In the genomic region with DNA sequence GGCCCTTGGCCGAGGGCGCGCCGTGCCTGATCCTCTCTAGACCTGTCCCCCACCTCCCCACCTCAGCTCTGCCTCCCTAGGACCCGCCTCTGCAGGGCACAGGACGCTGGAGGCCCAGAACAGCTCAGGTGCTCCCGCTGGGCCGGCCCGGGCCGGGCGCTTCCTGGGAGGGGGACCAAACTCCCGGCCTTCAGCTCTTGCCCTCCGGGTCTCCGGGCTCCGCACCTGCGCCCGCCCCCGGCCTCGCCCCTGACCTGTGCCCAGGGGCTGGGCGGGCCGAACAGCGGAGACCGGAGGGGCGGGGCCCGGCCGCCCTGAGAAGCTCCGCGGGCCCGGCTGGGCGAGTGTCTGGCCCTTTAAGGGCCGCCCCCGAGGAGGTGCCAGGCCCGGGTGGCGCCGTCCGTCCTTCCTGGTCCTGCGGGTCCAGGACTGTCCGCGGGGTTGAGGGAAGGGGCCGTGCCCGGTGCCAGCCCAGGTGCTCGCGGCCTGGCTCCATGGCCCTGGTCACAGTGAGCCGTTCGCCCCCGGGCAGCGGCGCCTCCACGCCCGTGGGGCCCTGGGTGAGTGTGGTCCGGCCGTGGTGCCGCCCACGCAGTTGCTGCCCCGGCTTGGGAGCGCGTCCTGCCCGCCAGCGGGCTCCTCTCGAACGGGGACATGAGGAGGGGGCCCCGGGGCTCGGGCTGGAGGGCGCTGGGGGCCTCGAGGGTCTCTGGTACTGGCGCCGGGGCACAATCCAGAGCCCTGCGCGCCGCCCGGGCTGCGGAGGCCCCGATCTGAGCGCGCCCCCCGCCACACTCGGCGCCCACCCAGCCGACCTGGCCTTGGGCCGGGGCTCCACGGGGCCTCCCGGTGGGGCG, we compare ENCODE assay signal across 8 cellular contexts. TPM values are rescaled to one million over a fixed set of nuclear protein-coding genes. Genes with fewer than 3 reads are reported as not detected.
DNase-seq lines count a peak whose midpoint lies in the region; TF ChIP-seq lines count a peak whose summit lies in the region.

SSH3 (plus strand) TSS at position 399 of the 857 bp plus-strand sequence; CDS start at position 495, 96 bp downstream.

- H3K4me3 ChIP-seq in fibroblast of villous mesenchyme (ENCODE audit: low read depth, low read length): peak within 1 kb of the TSS; percentile 77

- H3K9me3 Mint-ChIP-seq in activated naive CD4-positive, alpha-beta T cell treated with anti-CD3 and anti-CD28 coated beads, Interleukin-2, amount 10 ng/mL, durations not matched to agents 7 days and 5 days: no peaks in the 10 kb centered on the region

- TF ChIP-seq CTCF in fibroblast of villous mesenchyme (IDR thresholded peaks at IDR 0.05; ENCODE audit: insufficient read depth, low read depth, low read length) (no peak), GM20000 (IDR thresholded peaks at IDR 0.05; ENCODE audit: extremely low read depth, missing control alignments) (no peak)

- H3K27ac Mint-ChIP-seq in activated naive CD4-positive, alpha-beta T cell treated with anti-CD3 and anti-CD28 coated beads, Interleukin-2, amount 10 ng/mL, durations not matched to agents 7 days and 5 days: peak within 1 kb of the TSS; percentile 72

- CTCF ChIA-PET in activated naive CD4-positive, alpha-beta T cell treated with anti-CD3 and anti-CD28 coated beads, Interleukin-2, amount 10 ng/mL, durations not matched to agents 7 days and 5 days (lab: Charles Lee): interaction anchor here (0.6 to 1.8 kb wide), 5 partner anchors 13 to 48 kb away, joined by 3 to 6 read pairs (median 3); no protein-coding TSS in a partner anchor

- peaks cover 20% of the 10 kb centered on the region for H3K4me1 Mint-ChIP-seq in activated naive CD4-positive, alpha-beta T cell treated with anti-CD3 and anti-CD28 coated beads, Interleukin-2, amount 10 ng/mL, durations not matched to agents 7 days and 5 days

- DNase-seq in activated CD8-positive, alpha-beta memory T cell treated with anti-CD3 and anti-CD28 coated beads for 24 hours: peak; percentile 81
- no peak for DNase-seq in activated CD8-positive, alpha-beta memory T cell treated with anti-CD3 and anti-CD28 coated beads, Interleukin-2, amount 50 U/mL, for 4 hours
- DNase-seq in NCI-H69 (lab: John Stamatoyannopoulos, UW): peak; percentile 83
- peak; percentile 63 for DNase-seq in activated naive CD4-positive, alpha-beta T cell treated with anti-CD3 and anti-CD28 coated beads, Interleukin-2, amount 10 ng/mL, durations not matched to agents 7 days and 5 days
- DNase-seq in fibroblast of villous mesenchyme (ENCODE audit: low read depth): peak; percentile 57
- DNase-seq in myocyte (ENCODE audit: low read depth): peak; percentile 70
- peak; percentile 85 for DNase-seq in ureter (ENCODE audit: low spot score)
- DNase-seq in GM20000 (ENCODE audit: low spot score): no peak

- peaks cover 12% of the 10 kb centered on the region for H3K27me3 Mint-ChIP-seq in activated naive CD4-positive, alpha-beta T cell treated with anti-CD3 and anti-CD28 coated beads, Interleukin-2, amount 10 ng/mL, durations not matched to agents 7 days and 5 days

- H3K4me3 Mint-ChIP-seq in activated naive CD4-positive, alpha-beta T cell treated with anti-CD3 and anti-CD28 coated beads, Interleukin-2, amount 10 ng/mL, durations not matched to agents 7 days and 5 days: peak within 1 kb of the TSS; percentile 60

- H3K36me3 Mint-ChIP-seq in activated naive CD4-positive, alpha-beta T cell treated with anti-CD3 and anti-CD28 coated beads, Interleukin-2, amount 10 ng/mL, durations not matched to agents 7 days and 5 days: peaks cover 20% of the 10 kb centered on the region

RNA-seq across cellular contexts. Expression of gene SSH3, which starts in this region (rescaled TPM):
- total RNA-seq in fibroblast of villous mesenchyme (16.1 and 21.2 TPM in 2 replicates), myocyte (17.7 and 18.3 TPM in 2 replicates), ureter (258 TPM)
- polyA plus RNA-seq in myocyte (2012): 18.2 TPM

Comparison
In these comparisons a context has a peak if more than half of its experiments do, and no peak if none do; other contexts are left out.
1. RNA of gene SSH3 (total RNA-seq): 258 TPM in ureter (single experiment); 16.1 to 21.2 TPM in fibroblast of villous mesenchyme and 17.7 to 18.3 TPM in myocyte; every median in the first group is over 10 times any median in the second.
2. DNase-seq: peak in activated CD8-positive, alpha-beta memory T cell treated with anti-CD3 and anti-CD28 coated beads for 24 hours (single experiment), NCI-H69 (single experiment), activated naive CD4-positive, alpha-beta T cell treated with anti-CD3 and anti-CD28 coated beads, Interleukin-2, amount 10 ng/mL, durations not matched to agents 7 days and 5 days (single experiment), fibroblast of villous mesenchyme (single experiment), myocyte (single experiment) and ureter (single experiment); none in activated CD8-positive, alpha-beta memory T cell treated with anti-CD3 and anti-CD28 coated beads, Interleukin-2, amount 50 U/mL, for 4 hours (single experiment) and GM20000 (single experiment).